ENCODE assay signal across 1 cellular context in the genomic region with DNA sequence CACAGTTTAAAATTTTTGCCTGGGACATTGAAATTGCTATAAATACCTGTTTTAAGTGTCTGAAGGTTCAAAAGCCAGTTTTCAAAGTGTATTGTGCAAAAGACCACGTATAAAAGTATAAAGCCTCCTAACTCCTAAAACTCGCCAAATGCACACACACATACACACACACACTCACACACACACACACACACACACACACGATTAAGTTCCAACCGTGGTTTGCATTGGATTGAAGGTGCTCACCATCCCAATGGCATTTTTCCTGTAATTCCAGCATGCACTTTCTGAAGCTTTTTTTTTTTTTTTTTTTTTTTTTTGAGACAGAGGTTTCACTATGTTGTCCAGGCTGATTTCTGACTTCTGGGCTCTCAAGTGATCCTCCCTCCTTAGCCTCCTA.
TF ChIP-seq lines count a peak whose summit lies in the region.

No MANE protein-coding gene starts in this region.

TF ChIP-seq in HCT116, 20 proteins besides CTCF, POLR2A, EP300 and RAD21 (continued from another document):
- TF ChIP-seq, protein P1, sequence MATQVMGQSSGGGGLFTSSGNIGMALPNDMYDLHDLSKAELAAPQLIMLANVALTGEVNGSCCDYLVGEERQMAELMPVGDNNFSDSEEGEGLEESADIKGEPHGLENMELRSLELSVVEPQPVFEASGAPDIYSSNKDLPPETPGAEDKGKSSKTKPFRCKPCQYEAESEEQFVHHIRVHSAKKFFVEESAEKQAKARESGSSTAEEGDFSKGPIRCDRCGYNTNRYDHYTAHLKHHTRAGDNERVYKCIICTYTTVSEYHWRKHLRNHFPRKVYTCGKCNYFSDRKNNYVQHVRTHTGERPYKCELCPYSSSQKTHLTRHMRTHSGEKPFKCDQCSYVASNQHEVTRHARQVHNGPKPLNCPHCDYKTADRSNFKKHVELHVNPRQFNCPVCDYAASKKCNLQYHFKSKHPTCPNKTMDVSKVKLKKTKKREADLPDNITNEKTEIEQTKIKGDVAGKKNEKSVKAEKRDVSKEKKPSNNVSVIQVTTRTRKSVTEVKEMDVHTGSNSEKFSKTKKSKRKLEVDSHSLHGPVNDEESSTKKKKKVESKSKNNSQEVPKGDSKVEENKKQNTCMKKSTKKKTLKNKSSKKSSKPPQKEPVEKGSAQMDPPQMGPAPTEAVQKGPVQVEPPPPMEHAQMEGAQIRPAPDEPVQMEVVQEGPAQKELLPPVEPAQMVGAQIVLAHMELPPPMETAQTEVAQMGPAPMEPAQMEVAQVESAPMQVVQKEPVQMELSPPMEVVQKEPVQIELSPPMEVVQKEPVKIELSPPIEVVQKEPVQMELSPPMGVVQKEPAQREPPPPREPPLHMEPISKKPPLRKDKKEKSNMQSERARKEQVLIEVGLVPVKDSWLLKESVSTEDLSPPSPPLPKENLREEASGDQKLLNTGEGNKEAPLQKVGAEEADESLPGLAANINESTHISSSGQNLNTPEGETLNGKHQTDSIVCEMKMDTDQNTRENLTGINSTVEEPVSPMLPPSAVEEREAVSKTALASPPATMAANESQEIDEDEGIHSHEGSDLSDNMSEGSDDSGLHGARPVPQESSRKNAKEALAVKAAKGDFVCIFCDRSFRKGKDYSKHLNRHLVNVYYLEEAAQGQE (IDR thresholded peaks at IDR 0.05; ENCODE audit: low read depth), result no peak
- TF ChIP-seq EZH2 (IDR thresholded peaks at IDR 0.05) (no peak), TCF7L2 (IDR thresholded peaks at IDR 0.05; ENCODE audit: borderline replicate concordance, extremely low read depth, insufficient read depth, insufficient read length) (no peak), ELF1 (IDR thresholded peaks at IDR 0.05; ENCODE audit: borderline replicate concordance, low read depth) (no peak)
- TF ChIP-seq, protein P2, sequence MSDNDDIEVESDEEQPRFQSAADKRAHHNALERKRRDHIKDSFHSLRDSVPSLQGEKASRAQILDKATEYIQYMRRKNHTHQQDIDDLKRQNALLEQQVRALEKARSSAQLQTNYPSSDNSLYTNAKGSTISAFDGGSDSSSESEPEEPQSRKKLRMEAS (IDR thresholded peaks at IDR 0.05), result no peak
